ENCODE assay signal across 14 cellular contexts in genomic region chr7:110573862-110574528, GRCh38.
DNase-seq lines count a peak whose midpoint lies in the region; ATAC-seq and TF ChIP-seq lines count a peak whose summit lies in the region.
"Had no signal": no experiment of that assay in that cellular context is flagged by ENCODE, and none has a peak within 500 bp of the region (broad histone marks: within the 10 kb centered on the region; RNA-seq: fewer than 3 reads in every experiment).

No MANE protein-coding gene starts in this region.

- no peaks in the 10 kb centered on the region for H3K36me3 Mint-ChIP-seq in activated CD4-positive, alpha-beta T cell treated with anti-CD3 and anti-CD28 coated beads for 36 hours (ENCODE audit: low read depth)

- H3K4me1 ChIP-seq in spleen, result no peaks in the 10 kb centered on the region
- H3K4me1 ChIP-seq: tibial artery had no signal

- H3K4me3 ChIP-seq in AG10803 (ENCODE audit: low read length), result no peak overlapping the region
- no peak overlapping the region for H3K4me3 ChIP-seq in spleen
- H3K4me3 ChIP-seq: dorsolateral prefrontal cortex, tibial artery had no signal

- no peaks in the 10 kb centered on the region for H3K27me3 Mint-ChIP-seq in activated CD4-positive, alpha-beta T cell treated with anti-CD3 and anti-CD28 coated beads for 36 hours

- no peak overlapping the region for H3K27ac Mint-ChIP-seq in activated CD4-positive, alpha-beta T cell treated with anti-CD3 and anti-CD28 coated beads for 36 hours
- H3K27ac Mint-ChIP-seq: activated CD4-positive, alpha-beta T cell treated with anti-CD3 and anti-CD28 coated beads, Interleukin-2, amount 10 ng/mL, durations not matched to agents 24 days and 14 days had no signal

- POLR2A ChIA-PET in activated CD4-positive, alpha-beta T cell treated with anti-CD3 and anti-CD28 coated beads for 36 hours (lab: Charles Lee), result interaction anchor here (0.6 kb wide), 1 partner anchor 128 kb away, joined by 5 read pairs; no protein-coding TSS in a partner anchor

- no peak overlapping the region for H3K27ac ChIP-seq in spleen
- H3K27ac ChIP-seq: C4-2B, dorsolateral prefrontal cortex, tibial artery had no signal

- no peaks in the 10 kb centered on the region for H3K27me3 ChIP-seq in spleen (replicated peaks in 1 of 7)
- H3K27me3 ChIP-seq: dorsolateral prefrontal cortex, tibial artery had no signal

- WGBS in spleen, 5 donors, result 67 to 83% (median 69%) methylated on average over 6 of the region's 6 CpGs

- no peaks in the 10 kb centered on the region for H3K9me3 ChIP-seq in spleen
- H3K9me3 ChIP-seq: tibial artery had no signal

- no peak overlapping the region for H3K4me3 Mint-ChIP-seq in activated CD4-positive, alpha-beta T cell treated with anti-CD3 and anti-CD28 coated beads for 36 hours
- H3K4me3 Mint-ChIP-seq: activated CD4-positive, alpha-beta T cell treated with anti-CD3 and anti-CD28 coated beads, Interleukin-2, amount 10 ng/mL, durations not matched to agents 24 days and 14 days had no signal

- no peak for TF ChIP-seq POLR2A in spleen (IDR thresholded peaks at IDR 0.05)

- ATAC-seq in GM21576 (IDR thresholded peaks at IDR 0.05; ENCODE audit: unreplicated experiment), result no peak
- ATAC-seq in activated CD4-positive, alpha-beta T cell treated with anti-CD3 and anti-CD28 coated beads for 36 hours, result no peak

- intact Hi-C loops in spleen (cut with DNase I; ENCODE audit: low total_unique reads), result no loop called here
- intact Hi-C loops in activated CD4-positive, alpha-beta T cell treated with anti-CD3 and anti-CD28 coated beads for 36 hours (cut with DNase I, micrococcal nuclease), result no loop called here

- peak; percentile 27 for DNase-seq in AG10803 (ENCODE audit: low read depth)
- DNase-seq in HT-29 (ENCODE audit: low spot score), result peak; percentile 55
- DNase-seq in amniotic stem cell (lab: John Stamatoyannopoulos, UW), result peak; percentile 20
- DNase-seq in iPS-NIHi7 (ENCODE audit: extremely low spot score), result peak; percentile 14
- DNase-seq in spleen, result no peak
- DNase-seq in activated CD4-positive, alpha-beta T cell treated with anti-CD3 and anti-CD28 coated beads for 36 hours, result no peak
- DNase-seq in NCI-H128 (lab: John Stamatoyannopoulos, UW; ENCODE audit: unreplicated experiment), result no peak
- DNase-seq: activated CD4-positive, alpha-beta T cell treated with anti-CD3 and anti-CD28 coated beads, Interleukin-2, amount 10 ng/mL, durations not matched to agents 24 days and 14 days; activated gamma-delta T cell treated with Interleukin-2 at 50 U/mL for 16 hours; dorsolateral prefrontal cortex; retina; tibial artery had no signal

- CTCF ChIA-PET in activated CD4-positive, alpha-beta T cell treated with anti-CD3 and anti-CD28 coated beads for 36 hours (lab: Charles Lee), result interaction anchor here (0.6 kb wide), 2 partner anchors 518 to 520 kb away, joined by 3 read pairs; no protein-coding TSS in a partner anchor

- no peaks in the 10 kb centered on the region for H3K9me3 Mint-ChIP-seq in activated CD4-positive, alpha-beta T cell treated with anti-CD3 and anti-CD28 coated beads for 36 hours (ENCODE audit: low read depth)
- H3K9me3 Mint-ChIP-seq: activated CD4-positive, alpha-beta T cell treated with anti-CD3 and anti-CD28 coated beads, Interleukin-2, amount 10 ng/mL, durations not matched to agents 24 days and 14 days had no signal

- no peaks in the 10 kb centered on the region for H3K36me3 ChIP-seq in spleen
- H3K36me3 ChIP-seq: tibial artery had no signal

- H3K4me1 Mint-ChIP-seq in activated CD4-positive, alpha-beta T cell treated with anti-CD3 and anti-CD28 coated beads for 36 hours, result no peaks in the 10 kb centered on the region
- H3K4me1 Mint-ChIP-seq: activated CD4-positive, alpha-beta T cell treated with anti-CD3 and anti-CD28 coated beads, Interleukin-2, amount 10 ng/mL, durations not matched to agents 24 days and 14 days had no signal

- no peak for TF ChIP-seq CTCF in AG10803 (conservative IDR thresholded peaks at IDR 0.05; ENCODE audit: low read length)
- no peak for TF ChIP-seq CTCF in spleen (IDR thresholded peaks at IDR 0.05 in 8 of 11, conservative IDR thresholded peaks at IDR 0.05 in 3 of 11)

Comparison
In these comparisons a context has a peak if more than half of its experiments do, and no peak if none do; other contexts are left out.
1. DNase-seq: peak in AG10803 (single experiment), HT-29 (single experiment), amniotic stem cell (single experiment) and iPS-NIHi7 (single experiment); none in spleen (single experiment), activated CD4-positive, alpha-beta T cell treated with anti-CD3 and anti-CD28 coated beads for 36 hours (single experiment) and NCI-H128 (single experiment).